9 cellular contexts compared by ENCODE assay signal in genomic region chr15:49225572-49226281, GRCh38. TPM values are rescaled to one million over a fixed set of nuclear protein-coding genes. Genes with fewer than 3 reads are reported as not detected.
DNase-seq lines count a peak whose midpoint lies in the region; ATAC-seq and TF ChIP-seq lines count a peak whose summit lies in the region.
"Had no signal": no experiment of that assay in that cellular context is flagged by ENCODE, and none has a peak within 500 bp of the region (broad histone marks: within the 10 kb centered on the region; RNA-seq: fewer than 3 reads in every experiment).

No MANE protein-coding gene starts in this region.

- H3K27me3 ChIP-seq in right lobe of liver: no peaks in the 10 kb centered on the region

- intact Hi-C loops in right lobe of liver (cut with DNase I): no loop called here

- no peaks in the 10 kb centered on the region for H3K36me3 ChIP-seq in right lobe of liver

- no peak for TF ChIP-seq POLR2A in right lobe of liver (IDR thresholded peaks at IDR 0.05)

- no peak overlapping the region for H3K4me3 ChIP-seq in LNCaP clone FGC (ENCODE audit: low read depth, low read length)
- no peak overlapping the region for H3K4me3 ChIP-seq in right lobe of liver
- no peak overlapping the region for H3K4me3 ChIP-seq in coronary artery

- no peaks in the 10 kb centered on the region for H3K4me1 ChIP-seq in right lobe of liver

- TF ChIP-seq CTCF in LNCaP clone FGC (IDR thresholded peaks at IDR 0.05; ENCODE audit: control insufficient read depth, extremely low read depth, insufficient read depth) (peak; percentile 13; the same call in 1 of the 2 replicates), right lobe of liver (IDR thresholded peaks at IDR 0.05) (no peak), coronary artery (IDR thresholded peaks at IDR 0.05) (no peak)

- ATAC-seq in right lobe of liver: peak in 3 of 4 donors; percentile 11 to 25 (median 23)
- ATAC-seq: activated naive CD4-positive, alpha-beta T cell treated with anti-CD3 and anti-CD28 coated beads, Interleukin-2, amount 50 U/mL, for 72 hours had no signal

- peak; percentile 59 for DNase-seq in EL
- no peak for DNase-seq in LNCaP clone FGC (ENCODE audit: low read depth)
- DNase-seq in brain pericyte (ENCODE audit: low read depth, low spot score): peak; percentile 46
- DNase-seq in right lobe of liver: no peak
- DNase-seq in SKM-1 treated with dmso at 0.1 percent for 144 hours (lab: John Stamatoyannopoulos, UW; ENCODE audit: unreplicated experiment): no peak
- no peak for DNase-seq in T-helper 9 cell
- DNase-seq in coronary artery (ENCODE audit: low spot score): no peak
- DNase-seq in T-helper 1 cell: no peak

- WGBS in right lobe of liver (ENCODE audit: insufficient coverage, low coverage, low lambda C conversion rate, missing lambda C conversion rate): 100% methylated on average over 2 of the region's 3 CpGs

- no peak overlapping the region for H3K27ac ChIP-seq in right lobe of liver
- no peak overlapping the region for H3K27ac ChIP-seq in coronary artery

- no peaks in the 10 kb centered on the region for H3K9me3 ChIP-seq in right lobe of liver

RNA-seq across cellular contexts. Expression of gene GALK2, which starts 55.7 kb away (rescaled TPM):
- total RNA-seq in right lobe of liver: 10 to 100 TPM; 22.5 to 35.4 (median 29.4) TPM

Comparison
In these comparisons a context has a peak if more than half of its experiments do, and no peak if none do; other contexts are left out.
1. DNase-seq: peak in EL (single experiment) and brain pericyte (single experiment); none in LNCaP clone FGC (single experiment), right lobe of liver (0 of 3), SKM-1 treated with dmso at 0.1 percent for 144 hours (single experiment), T-helper 9 cell (single experiment), coronary artery (single experiment) and T-helper 1 cell (0 of 5).